1 cellular context compared by ENCODE assay signal in genomic region chr3:46442591-46443530, GRCh38.
TF ChIP-seq lines count a peak whose summit lies in the region.

No MANE protein-coding gene starts in this region.

TF ChIP-seq in HepG2, 621 proteins besides CTCF, POLR2A, EP300 and RAD21:
- TF ChIP-seq ZFYVE20 (CRISPR knock-in tag; IDR thresholded peaks at IDR 0.05; ENCODE audit: borderline replicate concordance, low read depth) (no peak), IKZF4 (CRISPR knock-in tag; IDR thresholded peaks at IDR 0.05; ENCODE audit: borderline replicate concordance, low read depth, not compliant biosample characterization) (no peak), KIAA2018 (CRISPR knock-in tag; IDR thresholded peaks at IDR 0.05; ENCODE audit: borderline replicate concordance) (no peak), BRD4 (CRISPR knock-in tag; IDR thresholded peaks at IDR 0.05) (no peak), ZNF33B (CRISPR knock-in tag; IDR thresholded peaks at IDR 0.05) (no peak), ZNF232 (CRISPR knock-in tag; IDR thresholded peaks at IDR 0.05; ENCODE audit: borderline replicate concordance) (no peak), STAG1 (CRISPR knock-in tag; IDR thresholded peaks at IDR 0.05) (peak; percentile 33; the same call in 1 of the 2 replicates), PCBP2 (optimal IDR thresholded peaks at IDR 0.05; ENCODE audit: low read depth, low read length, poor library complexity, severe bottlenecking) (no peak)
